1 cellular context compared by ENCODE assay signal in the genomic region with DNA sequence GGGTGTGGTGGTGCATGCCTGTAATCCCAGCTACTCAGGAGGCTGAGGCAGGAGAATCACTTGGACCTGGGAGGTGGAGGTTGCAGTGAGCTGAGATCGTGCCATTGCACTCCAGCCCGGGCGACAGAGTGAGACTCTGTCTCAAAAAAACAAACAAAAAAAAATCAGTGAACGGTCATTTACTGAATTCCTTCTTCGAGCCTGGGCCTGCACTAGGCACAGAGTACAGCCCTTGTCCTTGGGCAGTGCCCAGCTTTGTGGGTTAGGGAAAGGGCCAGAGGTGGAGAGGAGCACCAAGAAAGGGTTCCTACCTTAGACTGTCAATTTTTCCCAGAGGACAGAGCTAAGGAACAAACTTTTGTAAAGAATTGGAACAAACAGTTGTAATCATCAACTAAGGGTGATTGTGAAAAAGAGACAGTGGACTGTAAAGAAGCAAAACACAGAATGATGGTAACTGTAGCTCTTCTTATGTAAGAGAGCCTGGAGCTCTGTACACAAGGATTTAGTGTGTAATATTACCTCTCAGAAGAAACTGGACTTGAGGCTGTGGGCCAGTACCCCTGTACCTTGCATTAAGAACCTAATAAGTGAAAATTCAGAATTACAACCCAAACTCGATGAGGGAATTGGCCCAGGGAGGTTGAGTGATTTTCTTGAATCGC.
A peak's percentile ranks its signal among the peaks of the same experiment; 100 is the strongest.
TF ChIP-seq lines count a peak whose summit lies in the region.

No MANE protein-coding gene starts in this region.

TF ChIP-seq in HepG2, 621 proteins besides CTCF, POLR2A, EP300 and RAD21 (continued from another document and continues in another):
- TF ChIP-seq HIC2 (CRISPR knock-in tag; IDR thresholded peaks at IDR 0.05; ENCODE audit: low read depth) (0 out of 2 replicates have a peak, but pooled peaks have one; percentile 37), FOXA3 (CRISPR knock-in tag; IDR thresholded peaks at IDR 0.05) (peak; percentile 70), ZMYM3 (CRISPR knock-in tag; IDR thresholded peaks at IDR 0.05) (peak; percentile 60; the same call in 1 of the 2 replicates), ISX (CRISPR knock-in tag; conservative IDR thresholded peaks at IDR 0.05) (no peak), FOSL2 (CRISPR knock-in tag; IDR thresholded peaks at IDR 0.05) (no peak), NFAT5 (CRISPR knock-in tag; IDR thresholded peaks at IDR 0.05) (no peak), ZNF770 (CRISPR knock-in tag; IDR thresholded peaks at IDR 0.05) (peak; percentile 92), ZNF564 (CRISPR knock-in tag; IDR thresholded peaks at IDR 0.05) (no peak), GMEB2 (CRISPR knock-in tag; IDR thresholded peaks at IDR 0.05; ENCODE audit: low read depth) (no peak), MYC (CRISPR knock-in tag; IDR thresholded peaks at IDR 0.05; ENCODE audit: borderline replicate concordance) (no peak), STAT5B (CRISPR knock-in tag; IDR thresholded peaks at IDR 0.05) (no peak), ZFP36 (IDR thresholded peaks at IDR 0.05; ENCODE audit: borderline replicate concordance, low read depth, low read length, partially characterized antibody) (no peak), ATF4 (CRISPR knock-in tag; IDR thresholded peaks at IDR 0.05) (no peak), KDM3A (CRISPR knock-in tag; IDR thresholded peaks at IDR 0.05; ENCODE audit: low read depth) (no peak), SOX6 (IDR thresholded peaks at IDR 0.05) (no peak), SOX6 (CRISPR knock-in tag; IDR thresholded peaks at IDR 0.05) (0 out of 2 replicates have a peak, but pooled peaks have one; percentile 25), SOX13 (IDR thresholded peaks at IDR 0.05) (no peak), SOX13 (CRISPR knock-in tag; conservative IDR thresholded peaks at IDR 0.05 in 1 of 2, IDR thresholded peaks at IDR 0.05 in 1 of 2) (peak in 1 of 2 experiments; percentile 47; a peak in 1 of 4 replicates), CCDC6 (CRISPR knock-in tag; IDR thresholded peaks at IDR 0.05) (no peak), GPBP1L1 (CRISPR knock-in tag; IDR thresholded peaks at IDR 0.05) (no peak), RAD51 (IDR thresholded peaks at IDR 0.05; ENCODE audit: borderline replicate concordance) (no peak), ZNF879 (CRISPR knock-in tag; IDR thresholded peaks at IDR 0.05) (no peak), ZSCAN12 (CRISPR knock-in tag; IDR thresholded peaks at IDR 0.05) (no peak), ATF5 (CRISPR knock-in tag; IDR thresholded peaks at IDR 0.05; ENCODE audit: low read depth) (no peak), MYPOP (CRISPR knock-in tag; IDR thresholded peaks at IDR 0.05) (no peak), NPAS2 (CRISPR knock-in tag; IDR thresholded peaks at IDR 0.05; ENCODE audit: borderline replicate concordance) (no peak), MEF2D (CRISPR knock-in tag; IDR thresholded peaks at IDR 0.05) (no peak; the same call in 1 of the 2 replicates), ISL2 (CRISPR knock-in tag; IDR thresholded peaks at IDR 0.05) (no peak), HNF4A (CRISPR knock-in tag; IDR thresholded peaks at IDR 0.05) (peak; percentile 18)
- TF ChIP-seq, protein P1, sequence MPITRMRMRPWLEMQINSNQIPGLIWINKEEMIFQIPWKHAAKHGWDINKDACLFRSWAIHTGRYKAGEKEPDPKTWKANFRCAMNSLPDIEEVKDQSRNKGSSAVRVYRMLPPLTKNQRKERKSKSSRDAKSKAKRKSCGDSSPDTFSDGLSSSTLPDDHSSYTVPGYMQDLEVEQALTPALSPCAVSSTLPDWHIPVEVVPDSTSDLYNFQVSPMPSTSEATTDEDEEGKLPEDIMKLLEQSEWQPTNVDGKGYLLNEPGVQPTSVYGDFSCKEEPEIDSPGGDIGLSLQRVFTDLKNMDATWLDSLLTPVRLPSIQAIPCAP (CRISPR knock-in tag; IDR thresholded peaks at IDR 0.05; ENCODE audit: low read depth): no peak
- TF ChIP-seq, protein P2, sequence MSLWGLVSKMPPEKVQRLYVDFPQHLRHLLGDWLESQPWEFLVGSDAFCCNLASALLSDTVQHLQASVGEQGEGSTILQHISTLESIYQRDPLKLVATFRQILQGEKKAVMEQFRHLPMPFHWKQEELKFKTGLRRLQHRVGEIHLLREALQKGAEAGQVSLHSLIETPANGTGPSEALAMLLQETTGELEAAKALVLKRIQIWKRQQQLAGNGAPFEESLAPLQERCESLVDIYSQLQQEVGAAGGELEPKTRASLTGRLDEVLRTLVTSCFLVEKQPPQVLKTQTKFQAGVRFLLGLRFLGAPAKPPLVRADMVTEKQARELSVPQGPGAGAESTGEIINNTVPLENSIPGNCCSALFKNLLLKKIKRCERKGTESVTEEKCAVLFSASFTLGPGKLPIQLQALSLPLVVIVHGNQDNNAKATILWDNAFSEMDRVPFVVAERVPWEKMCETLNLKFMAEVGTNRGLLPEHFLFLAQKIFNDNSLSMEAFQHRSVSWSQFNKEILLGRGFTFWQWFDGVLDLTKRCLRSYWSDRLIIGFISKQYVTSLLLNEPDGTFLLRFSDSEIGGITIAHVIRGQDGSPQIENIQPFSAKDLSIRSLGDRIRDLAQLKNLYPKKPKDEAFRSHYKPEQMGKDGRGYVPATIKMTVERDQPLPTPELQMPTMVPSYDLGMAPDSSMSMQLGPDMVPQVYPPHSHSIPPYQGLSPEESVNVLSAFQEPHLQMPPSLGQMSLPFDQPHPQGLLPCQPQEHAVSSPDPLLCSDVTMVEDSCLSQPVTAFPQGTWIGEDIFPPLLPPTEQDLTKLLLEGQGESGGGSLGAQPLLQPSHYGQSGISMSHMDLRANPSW (CRISPR knock-in tag; IDR thresholded peaks at IDR 0.05; ENCODE audit: borderline replicate concordance): no peak
- TF ChIP-seq, protein P3, sequence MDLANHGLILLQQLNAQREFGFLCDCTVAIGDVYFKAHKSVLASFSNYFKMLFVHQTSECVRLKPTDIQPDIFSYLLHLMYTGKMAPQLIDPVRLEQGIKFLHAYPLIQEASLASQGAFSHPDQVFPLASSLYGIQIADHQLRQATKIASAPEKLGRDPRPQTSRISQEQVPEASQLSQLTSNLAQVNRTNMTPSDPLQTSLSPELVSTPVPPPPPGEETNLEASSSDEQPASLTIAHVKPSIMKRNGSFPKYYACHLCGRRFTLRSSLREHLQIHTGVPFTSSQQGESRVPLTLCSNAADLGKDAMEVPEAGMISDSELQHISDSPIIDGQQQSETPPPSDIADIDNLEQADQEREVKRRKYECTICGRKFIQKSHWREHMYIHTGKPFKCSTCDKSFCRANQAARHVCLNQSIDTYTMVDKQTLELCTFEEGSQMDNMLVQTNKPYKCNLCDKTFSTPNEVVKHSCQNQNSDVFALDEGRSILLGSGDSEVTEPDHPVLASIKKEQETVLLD (CRISPR knock-in tag; IDR thresholded peaks at IDR 0.05; ENCODE audit: low read depth): no peak
